In genomic region chr12:57215668-57216013, GRCh38 we compare ENCODE assay signal across 8 cellular contexts. TPM values are rescaled to one million over a fixed set of nuclear protein-coding genes. Genes with fewer than 3 reads are reported as not detected.
DNase-seq lines count a peak whose midpoint lies in the region; ATAC-seq, FAIRE-seq and TF ChIP-seq lines count a peak whose summit lies in the region.

No MANE protein-coding gene starts in this region.

- no peaks in the 10 kb centered on the region for H3K9me3 Mint-ChIP-seq in activated T-cell treated with anti-CD3 and anti-CD28 coated beads, Interleukin-2, amount 50 U/mL, for 4 hours
- no peaks in the 10 kb centered on the region for H3K9me3 Mint-ChIP-seq in natural killer cell treated with Interleukin-12 subunit alpha and Interleukin-12 subunit beta and Interleukin-15 and Interleukin-18, amount 100 ng/mL, for 72 hours

- DNase-seq in GM12891 (ENCODE audit: insufficient read length, low spot score) (peak; percentile 64), T-helper 9 cell (no peak), NCI-H2081 (lab: John Stamatoyannopoulos, UW) (no peak), frontal cortex (ENCODE audit: low spot score in 2 of 2) (no peak), RKO (ENCODE audit: low spot score) (no peak)
- no peak for DNase-seq in activated T-cell treated with anti-CD3 and anti-CD28 coated beads, Interleukin-2, amount 50 U/mL, for 4 hours
- no peak for DNase-seq in natural killer cell treated with Interleukin-12 subunit alpha and Interleukin-12 subunit beta and Interleukin-15 and Interleukin-18, amount 100 ng/mL, for 72 hours (ENCODE audit: low spot score)

- no peaks in the 10 kb centered on the region for H3K36me3 Mint-ChIP-seq in activated T-cell treated with anti-CD3 and anti-CD28 coated beads, Interleukin-2, amount 50 U/mL, for 4 hours (ENCODE audit: insufficient read depth)
- H3K36me3 Mint-ChIP-seq in natural killer cell treated with Interleukin-12 subunit alpha and Interleukin-12 subunit beta and Interleukin-15 and Interleukin-18, amount 100 ng/mL, for 72 hours: no peaks in the 10 kb centered on the region

- peak overlapping the region; percentile 70 for H3K4me3 Mint-ChIP-seq in activated T-cell treated with anti-CD3 and anti-CD28 coated beads, Interleukin-2, amount 50 U/mL, for 4 hours
- peak overlapping the region; percentile 63 for H3K4me3 Mint-ChIP-seq in natural killer cell treated with Interleukin-12 subunit alpha and Interleukin-12 subunit beta and Interleukin-15 and Interleukin-18, amount 100 ng/mL, for 72 hours

- TF ChIP-seq POLR2A in GM12891 (IDR thresholded peaks at IDR 0.05; ENCODE audit: low read depth, low read length): no peak

- H3K4me1 Mint-ChIP-seq in activated T-cell treated with anti-CD3 and anti-CD28 coated beads, Interleukin-2, amount 50 U/mL, for 4 hours (ENCODE audit: low read depth): peaks cover 43% of the 10 kb centered on the region
- H3K4me1 Mint-ChIP-seq in natural killer cell treated with Interleukin-12 subunit alpha and Interleukin-12 subunit beta and Interleukin-15 and Interleukin-18, amount 100 ng/mL, for 72 hours (ENCODE audit: low read depth in 2 of 2): peaks cover 39 to 43% of the 10 kb centered on the region in 2 donors

- ATAC-seq in HG02885 (IDR thresholded peaks at IDR 0.05; ENCODE audit: poor library complexity, unreplicated experiment): peak; percentile 42
- peak; percentile 29 to 51 for ATAC-seq in activated T-cell treated with anti-CD3 and anti-CD28 coated beads, Interleukin-2, amount 50 U/mL, for 4 hours
- ATAC-seq in natural killer cell treated with Interleukin-12 subunit alpha and Interleukin-12 subunit beta and Interleukin-15 and Interleukin-18, amount 100 ng/mL, for 72 hours: peak; percentile 26 to 62

- FAIRE-seq in GM12891 (lab: Jason Lieb, UNC) (peak; percentile 90), frontal cortex (lab: Jason Lieb, UNC) (no peak)

- peak overlapping the region in 1 of 2 donors; percentile 17 for H3K27ac Mint-ChIP-seq in natural killer cell treated with Interleukin-12 subunit alpha and Interleukin-12 subunit beta and Interleukin-15 and Interleukin-18, amount 100 ng/mL, for 72 hours

- peaks cover 60% of the 10 kb centered on the region for H3K27me3 Mint-ChIP-seq in activated T-cell treated with anti-CD3 and anti-CD28 coated beads, Interleukin-2, amount 50 U/mL, for 4 hours (ENCODE audit: low read depth)
- peaks cover 54 to 65% of the 10 kb centered on the region in 2 donors for H3K27me3 Mint-ChIP-seq in natural killer cell treated with Interleukin-12 subunit alpha and Interleukin-12 subunit beta and Interleukin-15 and Interleukin-18, amount 100 ng/mL, for 72 hours

TF ChIP-seq in GM12891, 5 proteins besides CTCF, POLR2A, EP300 and RAD21:
- no peak for TF ChIP-seq POLR2AphosphoS5 (IDR thresholded peaks at IDR 0.05; ENCODE audit: low read depth, low read length)
- no peak for TF ChIP-seq PAX5 (IDR thresholded peaks at IDR 0.05; ENCODE audit: insufficient read depth, low read length, severe bottlenecking)
- no peak for TF ChIP-seq POU2F2 (IDR thresholded peaks at IDR 0.05; ENCODE audit: low read depth, low read length)
- no peak for TF ChIP-seq SPI1 (IDR thresholded peaks at IDR 0.05; ENCODE audit: low read depth, low read length)
- no peak for TF ChIP-seq TAF1 (IDR thresholded peaks at IDR 0.05; ENCODE audit: low read depth, low read length)

RNA-seq across cellular contexts. Expression of gene NXPH4, which starts 1.0 kb away (rescaled TPM):
- polyA plus RNA-seq in GM12891 (2012; ENCODE audit: low read depth, missing spikeins): 0.24 TPM
- under 1 TPM in 2 of 3 donors, not detected in 1; 0.20 to 0.24 TPM for total RNA-seq in activated T-cell treated with anti-CD3 and anti-CD28 coated beads, Interleukin-2, amount 50 U/mL, for 4 hours
- total RNA-seq in natural killer cell treated with Interleukin-12 subunit alpha and Interleukin-12 subunit beta and Interleukin-15 and Interleukin-18, amount 100 ng/mL, for 72 hours: under 1 TPM in 1 of 2 donors, not detected in 1; 0.73 TPM
- 0.82 TPM for total RNA-seq in frontal cortex

RNA-seq across cellular contexts. Expression of gene SHMT2, which starts 13.9 kb away (rescaled TPM):
- 152 TPM for polyA plus RNA-seq in GM12891 (2012; ENCODE audit: low read depth, missing spikeins)
- total RNA-seq in activated T-cell treated with anti-CD3 and anti-CD28 coated beads, Interleukin-2, amount 50 U/mL, for 4 hours: 100 to 1,000 TPM; 373 to 414 (median 383) TPM
- 100 to 1,000 TPM; 262 to 355 TPM for total RNA-seq in natural killer cell treated with Interleukin-12 subunit alpha and Interleukin-12 subunit beta and Interleukin-15 and Interleukin-18, amount 100 ng/mL, for 72 hours
- 28.9 TPM for total RNA-seq in frontal cortex

RNA-seq across cellular contexts. Expression of gene STAC3, which starts 35.3 kb away (rescaled TPM):
- 4.6 TPM for polyA plus RNA-seq in GM12891 (2012; ENCODE audit: low read depth, missing spikeins)
- total RNA-seq in activated T-cell treated with anti-CD3 and anti-CD28 coated beads, Interleukin-2, amount 50 U/mL, for 4 hours: 1 to 10 TPM; 1.4 to 2.2 (median 1.7) TPM
- total RNA-seq in natural killer cell treated with Interleukin-12 subunit alpha and Interleukin-12 subunit beta and Interleukin-15 and Interleukin-18, amount 100 ng/mL, for 72 hours: 1 to 10 TPM; 2.5 to 6.1 TPM
- total RNA-seq in frontal cortex: 1.6 TPM
